Comparison of ENCODE assay signal across 12 cellular contexts in the genomic region with DNA sequence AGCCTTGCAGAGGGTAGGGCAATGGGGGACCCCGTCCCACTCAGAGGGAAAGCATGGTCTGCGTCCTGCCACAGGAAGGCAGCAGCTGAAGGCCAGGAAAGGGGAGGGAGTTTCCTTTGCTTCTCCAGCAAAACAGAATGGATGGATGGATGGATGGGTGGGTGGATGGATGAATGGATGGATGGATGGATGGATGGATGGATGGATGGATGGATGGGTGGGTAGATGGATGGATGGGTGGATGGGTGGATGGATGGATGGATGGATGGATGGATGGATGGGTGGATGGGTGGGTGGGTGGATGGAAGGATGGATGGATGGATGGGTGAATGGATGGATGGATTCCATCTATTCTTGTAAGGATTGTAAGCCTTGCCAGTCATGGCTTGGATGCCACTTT. TPM values are rescaled to one million over a fixed set of nuclear protein-coding genes. Genes with fewer than 3 reads are reported as not detected.
"Had no signal": no experiment of that assay in that cellular context is flagged by ENCODE, and none has a peak within 500 bp of the region (broad histone marks: within the 10 kb centered on the region; RNA-seq: fewer than 3 reads in every experiment).

No MANE protein-coding gene starts in this region.

RNA-seq across cellular contexts. Expression of a gene that starts 59.3 kb away (rescaled TPM):
- total RNA-seq: activated B cell treated with CpG ODN at 0.5 μM for 24 hours; activated CD4-positive, alpha-beta memory T cell treated with anti-CD3 and anti-CD28 coated beads for 36 hours; activated CD4-positive, alpha-beta T cell treated with anti-CD3 and anti-CD28 coated beads, Interleukin-2, amount 10 ng/mL, durations not matched to agents 24 days and 14 days; activated CD8-positive, alpha-beta memory T cell treated with anti-CD3 and anti-CD28 coated beads for 36 hours; activated CD8-positive, alpha-beta T cell treated with anti-CD3 and anti-CD28 coated beads for 36 hours; activated naive CD4-positive, alpha-beta T cell treated with anti-CD3 and anti-CD28 coated beads, Interleukin-2, amount 50 U/mL, for 72 hours; activated naive CD8-positive, alpha-beta T cell treated with anti-CD3 and anti-CD28 coated beads for 36 hours; activated T-helper 2 cell treated with anti-CD3 and anti-CD28 coated beads, Interferon-gamma antibody, Interleukin-2, Interleukin-4, amounts not matched to agents 10 μg/mL and 5 μg/mL and 100 μg/mL, durations not matched to agents 14 hours and 24 hours and 36 hours; aorta; cardiac septum; T-helper 17 cell; T-helper 2 cell treated with Interferon-gamma antibody and Interleukin-4, amounts not matched to agents 100 ng/mL and 5 ng/mL, for 36 hours had no signal
